In the genomic region with DNA sequence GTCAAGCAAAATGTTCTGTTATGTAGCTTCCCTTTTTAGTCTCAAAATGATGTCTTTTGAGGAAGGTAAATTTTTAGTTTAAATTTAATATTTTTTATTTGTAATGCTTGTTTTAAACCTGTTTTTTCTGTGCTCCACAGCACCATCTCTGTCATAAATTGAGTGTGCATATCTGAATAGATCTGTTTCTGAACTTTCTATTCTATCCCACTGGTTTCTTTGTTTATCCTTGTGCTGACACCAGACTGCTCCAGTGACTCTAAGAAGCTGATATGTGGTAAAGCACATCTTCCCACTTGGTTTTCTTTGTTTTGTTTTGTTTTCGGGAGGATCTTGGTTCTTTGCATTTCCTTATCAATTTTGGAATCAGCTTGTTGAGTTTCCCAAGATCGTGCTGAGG, we compare ENCODE assay signal across 2 cellular contexts.
A peak's percentile ranks its signal among the peaks of the same experiment; 100 is the strongest.
TF ChIP-seq lines count a peak whose summit lies in the region.

No MANE protein-coding gene starts in this region.

TF ChIP-seq in K562, 482 proteins besides CTCF, POLR2A, EP300 and RAD21:
- TF ChIP-seq SMARCA4 (IDR thresholded peaks at IDR 0.05) (peak; percentile 39; the same call in 1 of the 2 replicates), SOX6 (IDR thresholded peaks at IDR 0.05) (peak; percentile 28; the same call in 1 of the 2 replicates), HDAC8 (tag; IDR thresholded peaks at IDR 0.05) (no peak), FOXJ2 (tag; IDR thresholded peaks at IDR 0.05) (0 out of 2 replicates have a peak, but pooled peaks have one; percentile 34), SRF (CRISPR knock-in tag; IDR thresholded peaks at IDR 0.05) (0 out of 4 replicates have a peak, but pooled peaks of 1 of the 2 experiments have one; percentile 13)
TF ChIP-seq in K562: peak in this region for 4.

TF ChIP-seq in HepG2, 621 proteins besides CTCF, POLR2A, EP300 and RAD21:
- TF ChIP-seq ZBTB1 (CRISPR knock-in tag; IDR thresholded peaks at IDR 0.05; ENCODE audit: borderline replicate concordance): no peak
- no peak for TF ChIP-seq ZFP1 (CRISPR knock-in tag; IDR thresholded peaks at IDR 0.05)
